Comparison of ENCODE assay signal across 28 cellular contexts in genomic region chr6:37926661-37927060, GRCh38.
"Had no signal": no experiment of that assay in that cellular context is flagged by ENCODE, and none has a peak within 500 bp of the region (broad histone marks: within the 10 kb centered on the region; RNA-seq: fewer than 3 reads in every experiment).

No MANE protein-coding gene starts in this region.

- ATAC-seq: activated naive CD4-positive, alpha-beta T cell treated with anti-CD3 and anti-CD28 coated beads, Interleukin-2, amount 50 U/mL, for 72 hours; activated T-cell treated with anti-CD3 and anti-CD28 coated beads, Interleukin-2, amount 50 U/mL, for 72 hours; gastroesophageal sphincter had no signal

- H3K36me3 ChIP-seq: breast epithelium, cardiac muscle cell, colonic mucosa, gastroesophageal sphincter had no signal

- H3K27ac ChIP-seq: ascending aorta, breast epithelium, cardiac muscle cell, colonic mucosa, epithelial cell of prostate, esophagus squamous epithelium, gastroesophageal sphincter had no signal

- DNase-seq: activated CD4-positive, alpha-beta memory T cell treated with anti-CD3 and anti-CD28 coated beads, Interleukin-2, amount 10 ng/mL, durations not matched to agents 7 days and 5 days; activated CD4-positive, alpha-beta T cell treated with anti-CD3 and anti-CD28 coated beads for 1 hour; activated CD4-positive, alpha-beta T cell treated with anti-CD3 and anti-CD28 coated beads for 4 hours; activated CD4-positive, alpha-beta T cell treated with anti-CD3 and anti-CD28 coated beads, Interleukin-2, amount 10 ng/mL, durations not matched to agents 7 days and 5 days; activated CD4-positive, alpha-beta T cell treated with anti-CD3 and anti-CD28 coated beads, Interleukin-2, amount 50 U/mL, for 4 hours; activated CD8-positive, alpha-beta memory T cell treated with anti-CD3 and anti-CD28 coated beads, Interleukin-2, amount 50 U/mL, for 48 hours; activated gamma-delta T cell; activated naive CD4-positive, alpha-beta T cell; activated naive CD4-positive, alpha-beta T cell treated with anti-CD3 and anti-CD28 coated beads, Interleukin-2, amount 10 ng/mL, durations not matched to agents 7 days and 5 days; activated naive CD8-positive, alpha-beta T cell treated with anti-CD3 and anti-CD28 coated beads, Interleukin-2, amount 10 ng/mL, durations not matched to agents 7 days and 5 days; activated T-cell treated with anti-CD3 and anti-CD28 coated beads for 4 hours; activated T-cell treated with anti-CD3 and anti-CD28 coated beads, Interleukin-2, amount 50 U/mL, for 24 hours; activated T-cell treated with anti-CD3 and anti-CD28 coated beads, Interleukin-2, amount 50 U/mL, for 72 hours; central memory CD4-positive, alpha-beta T cell; cerebellar nuclear complex; colonic mucosa; effector CD8-positive, alpha-beta T cell; esophagus squamous epithelium; foreskin melanocyte; T-helper 2 cell had no signal

- H3K27me3 ChIP-seq: ascending aorta, breast epithelium, cardiac muscle cell, colonic mucosa, esophagus squamous epithelium, gastroesophageal sphincter had no signal

- H3K4me1 ChIP-seq: breast epithelium, colonic mucosa had no signal

- FAIRE-seq: endometrium, endothelial cell of umbilical vein had no signal

- H3K9me3 ChIP-seq: ascending aorta, breast epithelium, colonic mucosa, esophagus squamous epithelium, gastroesophageal sphincter had no signal

- H3K4me3 ChIP-seq: ascending aorta, breast epithelium, cardiac muscle cell, colonic mucosa, esophagus squamous epithelium, gastroesophageal sphincter had no signal
